ENCODE assay signal across 16 cellular contexts in genomic region chr1:60073605-60074278, GRCh38. TPM values are rescaled to one million over a fixed set of nuclear protein-coding genes. Genes with fewer than 3 reads are reported as not detected.
A peak's percentile ranks its signal among the peaks of the same experiment; 100 is the strongest.
DNase-seq lines count a peak whose midpoint lies in the region; TF ChIP-seq lines count a peak whose summit lies in the region.
"Had no signal": no experiment of that assay in that cellular context is flagged by ENCODE, and none has a peak within 500 bp of the region (broad histone marks: within the 10 kb centered on the region; RNA-seq: fewer than 3 reads in every experiment).

A gene with protein sequence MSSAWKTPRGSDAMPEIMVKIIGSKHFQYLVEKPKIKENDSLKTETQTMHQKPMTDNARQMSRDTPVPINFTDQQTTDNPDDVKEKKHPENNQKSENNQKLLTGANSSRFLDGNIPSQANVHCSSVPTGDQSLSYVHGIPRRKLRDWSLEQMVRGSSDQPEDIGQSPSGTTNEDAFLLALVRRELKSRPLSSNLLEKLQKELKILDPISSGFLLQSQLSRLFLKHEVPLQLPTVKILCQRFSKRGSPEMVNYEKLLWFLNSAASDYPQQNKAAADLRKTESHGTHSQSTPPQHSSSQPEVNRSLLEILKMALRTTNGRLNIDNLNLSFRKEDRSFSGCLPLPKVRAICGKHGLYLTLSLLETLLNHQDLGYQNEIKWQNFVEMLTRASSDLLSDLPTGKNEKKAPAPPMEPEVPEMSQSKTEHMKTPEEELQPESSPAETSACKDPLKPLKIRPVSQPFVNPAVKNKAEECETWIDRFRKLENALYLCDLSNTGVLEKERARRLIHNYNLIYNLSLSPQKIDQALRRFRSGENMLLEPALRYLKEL (minus strand): TSS chr1:60073770. CDS start chr1:60072643, 1,127 bp downstream.

- H3K23ac ChIP-seq in mesendoderm (ENCODE audit: low read length) = no peak within 1 kb of the TSS

- no peaks in the 10 kb centered on the region for H3K36me3 ChIP-seq in ES-I3 (ENCODE audit: insufficient read depth, low read length)
- no peaks in the 10 kb centered on the region for H3K36me3 ChIP-seq in mesendoderm (ENCODE audit: control insufficient read depth, insufficient read depth, low read length)
- H3K36me3 ChIP-seq: BLaER1, HAP-1 had no signal

- H3K4me1 ChIP-seq in ES-I3 (ENCODE audit: insufficient read depth, low read length) = no peaks in the 10 kb centered on the region
- no peaks in the 10 kb centered on the region for H3K4me1 ChIP-seq in mesendoderm (ENCODE audit: control insufficient read depth, low read depth, low read length)
- H3K4me1 ChIP-seq: BLaER1, HAP-1 had no signal

- H3K56ac ChIP-seq in mesendoderm (ENCODE audit: low read length) = no peak within 1 kb of the TSS

- no peaks in the 10 kb centered on the region for H3K36me3 Mint-ChIP-seq in activated CD4-positive, alpha-beta T cell treated with anti-CD3 and anti-CD28 coated beads, Interleukin-2, amount 10 ng/mL, durations not matched to agents 7 days and 5 days (ENCODE audit: low read depth)
- H3K36me3 Mint-ChIP-seq: activated naive CD8-positive, alpha-beta T cell had no signal

- no peak within 1 kb of the TSS for H2BK5ac ChIP-seq in mesendoderm (ENCODE audit: low read length)

- H3K79me1 ChIP-seq in mesendoderm (ENCODE audit: low read length) = no peaks in the 10 kb centered on the region

- H3K18ac ChIP-seq in mesendoderm (ENCODE audit: low read length) = no peak within 1 kb of the TSS

- no peaks in the 10 kb centered on the region for H3K4me1 Mint-ChIP-seq in activated CD4-positive, alpha-beta T cell treated with anti-CD3 and anti-CD28 coated beads, Interleukin-2, amount 10 ng/mL, durations not matched to agents 7 days and 5 days

- H3K4me2 ChIP-seq in mesendoderm (ENCODE audit: low read length) = peak within 1 kb of the TSS; percentile 43
- H3K4me2 ChIP-seq: BLaER1 had no signal

- no peak within 1 kb of the TSS for H2AK5ac ChIP-seq in mesendoderm (ENCODE audit: low read length)

- no peaks in the 10 kb centered on the region for H3K9me3 ChIP-seq in ES-I3 (ENCODE audit: control insufficient read depth, insufficient read depth, low read length)
- H3K9me3 ChIP-seq: HAP-1 had no signal

- H3K4ac ChIP-seq in mesendoderm (ENCODE audit: low read depth, low read length) = no peak within 1 kb of the TSS

- TF ChIP-seq CTCF in fibroblast of villous mesenchyme (IDR thresholded peaks at IDR 0.05; ENCODE audit: insufficient read depth, low read depth, low read length) = no peak

- H3K4me3 ChIP-seq in fibroblast of villous mesenchyme (ENCODE audit: low read depth, low read length) (peak within 1 kb of the TSS; percentile 7), mesendoderm (ENCODE audit: low read length) (no peak within 1 kb of the TSS)
- H3K4me3 ChIP-seq: BLaER1, HAP-1 had no signal

- peak within 1 kb of the TSS; percentile 74 for H2BK15ac ChIP-seq in mesendoderm (replicated peaks; ENCODE audit: low read depth)

- H3K27me3 Mint-ChIP-seq in activated CD4-positive, alpha-beta T cell treated with anti-CD3 and anti-CD28 coated beads, Interleukin-2, amount 10 ng/mL, durations not matched to agents 7 days and 5 days = peaks cover 41% of the 10 kb centered on the region

- H3K4me3 Mint-ChIP-seq in activated CD4-positive, alpha-beta T cell treated with anti-CD3 and anti-CD28 coated beads, Interleukin-2, amount 10 ng/mL, durations not matched to agents 7 days and 5 days = no peak within 1 kb of the TSS
- H3K4me3 Mint-ChIP-seq: activated naive CD8-positive, alpha-beta T cell had no signal

- no peak within 1 kb of the TSS for H3K27ac ChIP-seq in mesendoderm (ENCODE audit: low read depth, low read length)
- H3K27ac ChIP-seq: BLaER1 had no signal

- H3K9ac ChIP-seq in ES-I3 (ENCODE audit: low read depth, low read length) (peak within 1 kb of the TSS; percentile 63), mesendoderm (ENCODE audit: low read length) (no peak within 1 kb of the TSS)
- H3K9ac ChIP-seq: BLaER1 had no signal

- H3K27me3 ChIP-seq in mesendoderm (ENCODE audit: insufficient read depth, low read length, poor library complexity) = no peaks in the 10 kb centered on the region
- H3K27me3 ChIP-seq: BLaER1 had no signal

- no peak within 1 kb of the TSS for H4K8ac ChIP-seq in mesendoderm (ENCODE audit: low read depth, low read length)

- peak; percentile 71 for DNase-seq in NCI-H748 (lab: John Stamatoyannopoulos, UW; ENCODE audit: unreplicated experiment)
- no peak for DNase-seq in fibroblast of villous mesenchyme (ENCODE audit: low read depth)
- DNase-seq in mesendoderm = peak; percentile 76
- no peak for DNase-seq in SIG-M5 treated with dmso at 0.1 percent for 504 hours (lab: John Stamatoyannopoulos, UW; ENCODE audit: unreplicated experiment)
- DNase-seq in activated CD4-positive, alpha-beta T cell treated with anti-CD3 and anti-CD28 coated beads, Interleukin-2, amount 10 ng/mL, durations not matched to agents 7 days and 5 days = no peak
- no peak for DNase-seq in NK-92 (lab: John Stamatoyannopoulos, UW; ENCODE audit: unreplicated experiment)
- DNase-seq in EL = no peak
- DNase-seq: Right ventricle myocardium superior had no signal

- H3K9me3 Mint-ChIP-seq in activated CD4-positive, alpha-beta T cell treated with anti-CD3 and anti-CD28 coated beads, Interleukin-2, amount 10 ng/mL, durations not matched to agents 7 days and 5 days = no peaks in the 10 kb centered on the region

- no peak within 1 kb of the TSS for H3K27ac Mint-ChIP-seq in activated CD4-positive, alpha-beta T cell treated with anti-CD3 and anti-CD28 coated beads, Interleukin-2, amount 10 ng/mL, durations not matched to agents 7 days and 5 days
- H3K27ac Mint-ChIP-seq: activated naive CD8-positive, alpha-beta T cell had no signal

- CTCF ChIA-PET in activated CD4-positive, alpha-beta T cell treated with anti-CD3 and anti-CD28 coated beads, Interleukin-2, amount 10 ng/mL, durations not matched to agents 7 days and 5 days (lab: Charles Lee) = no interaction called here

- POLR2A ChIA-PET in activated CD4-positive, alpha-beta T cell treated with anti-CD3 and anti-CD28 coated beads, Interleukin-2, amount 10 ng/mL, durations not matched to agents 7 days and 5 days (lab: Charles Lee) = no interaction called here

- H4K5ac ChIP-seq in mesendoderm (ENCODE audit: low read length) = no peak within 1 kb of the TSS

- H2BK120ac ChIP-seq in mesendoderm (ENCODE audit: low read depth, low read length) = no peak within 1 kb of the TSS

- no CpG with 5 or more reads among the region's 36 CpGs for WGBS in mesendoderm (ENCODE audit: extremely low coverage, insufficient coverage, low lambda C conversion rate)

- H3K79me2 ChIP-seq in mesendoderm (ENCODE audit: control insufficient read depth, insufficient read depth, low read length) = no peaks in the 10 kb centered on the region

RNA-seq across cellular contexts. Expression of the gene that starts here (rescaled TPM):
- not detected in 2 replicates for total RNA-seq in fibroblast of villous mesenchyme
- polyA plus RNA-seq in mesendoderm (2013, experiment 1 of 2) = not detected
- polyA plus RNA-seq in mesendoderm (2013, experiment 2 of 2) = 0.15 TPM
- total RNA-seq in activated CD4-positive, alpha-beta T cell treated with anti-CD3 and anti-CD28 coated beads, Interleukin-2, amount 10 ng/mL, durations not matched to agents 7 days and 5 days = not detected
- total RNA-seq: dermis microvascular lymphatic vessel endothelial cell, G401, HT-29, pulmonary artery endothelial cell, Right ventricle myocardium superior had no signal

Comparison
In these comparisons a context has a peak if more than half of its experiments do, and no peak if none do; other contexts are left out.
1. DNase-seq: peak in NCI-H748 (single experiment) and mesendoderm (single experiment); none in fibroblast of villous mesenchyme (single experiment), SIG-M5 treated with dmso at 0.1 percent for 504 hours (single experiment), activated CD4-positive, alpha-beta T cell treated with anti-CD3 and anti-CD28 coated beads, Interleukin-2, amount 10 ng/mL, durations not matched to agents 7 days and 5 days (single experiment), NK-92 (single experiment) and EL (single experiment).